ENCODE assay signal across 10 cellular contexts in genomic region chr2:195612515-195613495, GRCh38. TPM values are rescaled to one million over a fixed set of nuclear protein-coding genes. Genes with fewer than 3 reads are reported as not detected.
DNase-seq lines count a peak whose midpoint lies in the region; ATAC-seq and TF ChIP-seq lines count a peak whose summit lies in the region.
"Had no signal": no experiment of that assay in that cellular context is flagged by ENCODE, and none has a peak within 500 bp of the region (broad histone marks: within the 10 kb centered on the region; RNA-seq: fewer than 3 reads in every experiment).

No MANE protein-coding gene starts in this region.

- TF ChIP-seq CTCF in chondrocyte (IDR thresholded peaks at IDR 0.05): no peak
- TF ChIP-seq CTCF in upper lobe of right lung (IDR thresholded peaks at IDR 0.05): no peak

- H3K27me3 Mint-ChIP-seq in chondrocyte (ENCODE audit: low read depth): no peaks in the 10 kb centered on the region
- peaks cover 0 to 4% (median 2%) of the 10 kb centered on the region in 3 donors for H3K27me3 Mint-ChIP-seq in immature natural killer cell (ENCODE audit: low read depth in 3 of 3)

- H3K27ac ChIP-seq in HUES48 (ENCODE audit: low read depth, low read length) (peak overlapping the region; percentile 94), upper lobe of right lung (peak overlapping the region; percentile 51)

- H3K27ac Mint-ChIP-seq in chondrocyte (ENCODE audit: unreplicated experiment): peak overlapping the region; percentile 85
- H3K27ac Mint-ChIP-seq in immature natural killer cell: no peak overlapping the region

- peak overlapping the region; percentile 47 for H3K4me3 ChIP-seq in HUES48 (ENCODE audit: low read depth, low read length)
- H3K4me3 ChIP-seq in upper lobe of right lung: no peak overlapping the region

- H3K36me3 ChIP-seq in HUES48 (ENCODE audit: control insufficient read depth, insufficient read depth, low read length) (peaks cover 13% of the 10 kb centered on the region), upper lobe of right lung (no peaks in the 10 kb centered on the region)

- intact Hi-C loops in upper lobe of right lung (cut with DNase I): no loop called here

- H3K4me3 Mint-ChIP-seq in chondrocyte (ENCODE audit: unreplicated experiment) (peak overlapping the region; percentile 31), immature natural killer cell (no peak overlapping the region)

- peak overlapping the region; percentile 63 for H3K9ac ChIP-seq in HUES48 (ENCODE audit: low read depth, low read length)

- no peaks in the 10 kb centered on the region for H3K9me3 ChIP-seq in HUES48 (ENCODE audit: control insufficient read depth, insufficient read depth, low read length)
- no peaks in the 10 kb centered on the region for H3K9me3 ChIP-seq in upper lobe of right lung

- H3K9me3 Mint-ChIP-seq in chondrocyte (ENCODE audit: low read depth) (no peaks in the 10 kb centered on the region), immature natural killer cell (no peaks in the 10 kb centered on the region)

- ATAC-seq in upper lobe of right lung (peak; percentile 94), GM18870 (IDR thresholded peaks at IDR 0.05; ENCODE audit: unreplicated experiment) (no peak)
- ATAC-seq: left lobe of liver had no signal

- H3K27me3 ChIP-seq in HUES48 (ENCODE audit: control insufficient read depth, insufficient read depth, low read length) (no peaks in the 10 kb centered on the region), upper lobe of right lung (no peaks in the 10 kb centered on the region)

- H3K4me1 ChIP-seq in HUES48 (ENCODE audit: control insufficient read depth, insufficient read depth, low read length) (peaks cover 56% of the 10 kb centered on the region), upper lobe of right lung (peaks cover 18% of the 10 kb centered on the region)

- H3K36me3 Mint-ChIP-seq in chondrocyte (ENCODE audit: low read depth): no peaks in the 10 kb centered on the region
- no peaks in the 10 kb centered on the region for H3K36me3 Mint-ChIP-seq in immature natural killer cell

- DNase-seq in chondrocyte (ENCODE audit: low spot score) (no peak), islet precursor cell (peak; percentile 94), upper lobe of right lung (no peak), immature natural killer cell (no peak), NOMO-1 treated with DMSO at 0.1 percent for 48 hours (lab: John Stamatoyannopoulos, UW; ENCODE audit: unreplicated experiment) (no peak)
- DNase-seq: activated T-cell treated with anti-CD3 and anti-CD28 coated beads, Interleukin-2, amount 50 U/mL, for 1 hour; NK-92 treated with Interleukin-12 subunit alpha and Interleukin-12 subunit beta, amount 100 ng/mL, for 24 hours had no signal

- H3K4me1 Mint-ChIP-seq in chondrocyte (ENCODE audit: low read depth): peaks cover 35% of the 10 kb centered on the region
- no peaks in the 10 kb centered on the region for H3K4me1 Mint-ChIP-seq in immature natural killer cell

RNA-seq across cellular contexts. Expression of gene SLC39A10, which starts 44.2 kb away (rescaled TPM):
- total RNA-seq in chondrocyte: 19.8 to 39.6 TPM (median 24.0 TPM) in 3 replicates
- 29.4 TPM for total RNA-seq in upper lobe of right lung
- 10 to 100 TPM; 10.2 to 18.9 (median 17.5) TPM for polyA plus RNA-seq in immature natural killer cell
